ENCODE assay signal across 19 cellular contexts in the genomic region with DNA sequence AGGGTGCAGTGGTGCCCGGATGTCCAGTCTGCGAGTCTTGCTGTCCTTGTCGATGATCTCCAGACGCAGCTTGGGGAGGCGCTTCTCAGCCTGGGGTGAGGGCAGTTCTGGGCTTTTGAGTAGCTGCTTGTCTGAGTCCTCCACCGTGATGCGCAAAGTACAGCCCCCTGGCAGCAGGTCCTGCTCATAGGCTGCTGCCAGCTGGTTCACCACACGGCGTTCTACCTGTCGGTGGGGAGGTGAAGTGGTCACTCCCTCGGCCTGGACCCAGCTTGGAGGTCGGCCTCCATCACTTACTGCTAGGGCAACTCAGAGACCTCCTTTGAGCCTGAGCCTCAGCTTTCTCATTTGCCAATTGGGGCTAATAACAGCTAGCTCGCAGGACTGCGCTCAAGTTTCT. TPM values are rescaled to one million over a fixed set of nuclear protein-coding genes. Genes with fewer than 3 reads are reported as not detected.
DNase-seq lines count a peak whose midpoint lies in the region; ATAC-seq and TF ChIP-seq lines count a peak whose summit lies in the region.
"Had no signal": no experiment of that assay in that cellular context is flagged by ENCODE, and none has a peak within 500 bp of the region (broad histone marks: within the 10 kb centered on the region; RNA-seq: fewer than 3 reads in every experiment).

No MANE protein-coding gene starts in this region.

- H3K4me1 Mint-ChIP-seq in activated CD8-positive, alpha-beta memory T cell treated with anti-CD3 and anti-CD28 coated beads, Interleukin-2, amount 10 ng/mL, durations not matched to agents 7 days and 5 days: peaks cover 2% of the 10 kb centered on the region
- H3K4me1 Mint-ChIP-seq in type B pancreatic cell (ENCODE audit: unreplicated experiment): no peaks in the 10 kb centered on the region
- H3K4me1 Mint-ChIP-seq: CD4-positive, CD25-positive, alpha-beta regulatory T cell had no signal

- no peak for TF ChIP-seq CTCF in type B pancreatic cell (conservative IDR thresholded peaks at IDR 0.05)

- H3K27me3 Mint-ChIP-seq in activated CD8-positive, alpha-beta memory T cell treated with anti-CD3 and anti-CD28 coated beads, Interleukin-2, amount 10 ng/mL, durations not matched to agents 7 days and 5 days: no peaks in the 10 kb centered on the region
- no peaks in the 10 kb centered on the region for H3K27me3 Mint-ChIP-seq in type B pancreatic cell
- H3K27me3 Mint-ChIP-seq: B cell; CD4-positive, CD25-positive, alpha-beta regulatory T cell had no signal

- CTCF ChIA-PET in activated CD8-positive, alpha-beta memory T cell treated with anti-CD3 and anti-CD28 coated beads, Interleukin-2, amount 10 ng/mL, durations not matched to agents 7 days and 5 days (lab: Charles Lee): interaction anchor here (2.4 to 4.8 kb wide), 2 partner anchors 121 to 137 kb away, joined by 12 to 38 read pairs; no protein-coding TSS in a partner anchor

- no peaks in the 10 kb centered on the region for H3K9me3 Mint-ChIP-seq in activated CD8-positive, alpha-beta memory T cell treated with anti-CD3 and anti-CD28 coated beads, Interleukin-2, amount 10 ng/mL, durations not matched to agents 7 days and 5 days (ENCODE audit: low read depth)
- no peaks in the 10 kb centered on the region for H3K9me3 Mint-ChIP-seq in type B pancreatic cell
- H3K9me3 Mint-ChIP-seq: CD4-positive, CD25-positive, alpha-beta regulatory T cell; CD8-positive, alpha-beta T cell had no signal

- H3K27ac Mint-ChIP-seq in activated CD8-positive, alpha-beta memory T cell treated with anti-CD3 and anti-CD28 coated beads, Interleukin-2, amount 10 ng/mL, durations not matched to agents 7 days and 5 days: no peak overlapping the region
- H3K27ac Mint-ChIP-seq in type B pancreatic cell: no peak overlapping the region
- H3K27ac Mint-ChIP-seq: B cell; CD8-positive, alpha-beta T cell had no signal

- no peaks in the 10 kb centered on the region for H3K36me3 Mint-ChIP-seq in activated CD8-positive, alpha-beta memory T cell treated with anti-CD3 and anti-CD28 coated beads, Interleukin-2, amount 10 ng/mL, durations not matched to agents 7 days and 5 days
- peaks cover 4% of the 10 kb centered on the region for H3K36me3 Mint-ChIP-seq in type B pancreatic cell

- DNase-seq in activated CD8-positive, alpha-beta memory T cell treated with anti-CD3 and anti-CD28 coated beads, Interleukin-2, amount 10 ng/mL, durations not matched to agents 7 days and 5 days: peak; percentile 35
- no peak for DNase-seq in activated CD8-positive, alpha-beta memory T cell treated with anti-CD3 and anti-CD28 coated beads, Interleukin-2, amount 50 U/mL, for 4 hours
- DNase-seq in left lobe of liver (ENCODE audit: low spot score): peak; percentile 43
- DNase-seq in type B pancreatic cell (ENCODE audit: extremely low spot score, unreplicated experiment): peak; percentile 61
- no peak for DNase-seq in iPS-NIHi11 (ENCODE audit: low spot score)
- no peak for DNase-seq in NCI-H2227 (lab: John Stamatoyannopoulos, UW; ENCODE audit: unreplicated experiment)
- DNase-seq: CD4-positive, CD25-positive, alpha-beta regulatory T cell; DMS 273 treated with DMSO at 0.1 percent for 48 hours; DMS79; EL; GDM1; GM23248; H7; HCEC 1CT had no signal

- no peak for ATAC-seq in activated CD8-positive, alpha-beta memory T cell treated with anti-CD3 and anti-CD28 coated beads, Interleukin-2, amount 10 ng/mL, durations not matched to agents 7 days and 5 days
- no peak for ATAC-seq in left lobe of liver
- ATAC-seq: CD8-positive, alpha-beta T cell; GM12878 had no signal

- H3K4me3 Mint-ChIP-seq in activated CD8-positive, alpha-beta memory T cell treated with anti-CD3 and anti-CD28 coated beads, Interleukin-2, amount 10 ng/mL, durations not matched to agents 7 days and 5 days: no peak overlapping the region
- no peak overlapping the region for H3K4me3 Mint-ChIP-seq in type B pancreatic cell
- H3K4me3 Mint-ChIP-seq: B cell; CD4-positive, CD25-positive, alpha-beta regulatory T cell; CD8-positive, alpha-beta T cell had no signal

RNA-seq across cellular contexts. Expression of a gene that starts 49.4 kb away (rescaled TPM):
- not detected for total RNA-seq in activated CD8-positive, alpha-beta memory T cell treated with anti-CD3 and anti-CD28 coated beads, Interleukin-2, amount 10 ng/mL, durations not matched to agents 7 days and 5 days
- not detected for total RNA-seq in left lobe of liver
- total RNA-seq in type B pancreatic cell (ENCODE audit: low replicate concordance): 2.8 and 3.0 TPM in 2 replicates
- total RNA-seq: B cell; Caco-2; CD4-positive, CD25-positive, alpha-beta regulatory T cell; CD8-positive, alpha-beta T cell; GM12878; GM23248; H1 had no signal

Comparison
In these comparisons a context has a peak if more than half of its experiments do, and no peak if none do; other contexts are left out.
1. DNase-seq: peak in activated CD8-positive, alpha-beta memory T cell treated with anti-CD3 and anti-CD28 coated beads, Interleukin-2, amount 10 ng/mL, durations not matched to agents 7 days and 5 days (single experiment), left lobe of liver (single experiment) and type B pancreatic cell (single experiment); none in activated CD8-positive, alpha-beta memory T cell treated with anti-CD3 and anti-CD28 coated beads, Interleukin-2, amount 50 U/mL, for 4 hours (single experiment), iPS-NIHi11 (single experiment) and NCI-H2227 (single experiment).